In genomic region chr2:97348841-97349240, GRCh38 we compare ENCODE assay signal across 9 cellular contexts.
"Had no signal": no experiment of that assay in that cellular context is flagged by ENCODE, and none has a peak within 500 bp of the region (broad histone marks: within the 10 kb centered on the region; RNA-seq: fewer than 3 reads in every experiment).

No MANE protein-coding gene starts in this region.

- ATAC-seq: HepG2 had no signal

- H3K4me3 Mint-ChIP-seq: H9, IgD-negative memory B cell had no signal

- H3K27ac Mint-ChIP-seq: H9, IgD-negative memory B cell had no signal

- H3K4me2 ChIP-seq: KMS-11 had no signal

- H3K9me3 Mint-ChIP-seq: H9, IgD-negative memory B cell had no signal

- H3K9ac ChIP-seq: KMS-11 had no signal

- H3K27ac ChIP-seq: HL-60, KMS-11 had no signal

- DNase-seq: GOT3, HCEC 1CT, KBM-7 had no signal

- FAIRE-seq: H54, HepG2 had no signal

- H3K36me3 Mint-ChIP-seq: IgD-negative memory B cell had no signal
